Comparison of ENCODE assay signal across 16 cellular contexts in genomic region chr7:142452791-142453190, GRCh38.
DNase-seq lines count a peak whose midpoint lies in the region; ATAC-seq and TF ChIP-seq lines count a peak whose summit lies in the region.
"Had no signal": no experiment of that assay in that cellular context is flagged by ENCODE, and none has a peak within 500 bp of the region (broad histone marks: within the 10 kb centered on the region; RNA-seq: fewer than 3 reads in every experiment).

No MANE protein-coding gene starts in this region.

- H4K20me1 ChIP-seq in Loucy (ENCODE audit: insufficient read depth, low read length, poor library complexity, severe bottlenecking): no peaks in the 10 kb centered on the region
- no peaks in the 10 kb centered on the region for H4K20me1 ChIP-seq in hepatocyte (ENCODE audit: insufficient read depth, poor library complexity, severe bottlenecking)

- H3K4me3 Mint-ChIP-seq in CD8-positive, alpha-beta T cell: no peak overlapping the region
- no peak overlapping the region for H3K4me3 Mint-ChIP-seq in neural crest cell
- H3K4me3 Mint-ChIP-seq in activated CD4-positive, alpha-beta T cell treated with anti-CD3 and anti-CD28 coated beads, Interleukin-2, amount 10 ng/mL, durations not matched to agents 24 days and 14 days: no peak overlapping the region
- H3K4me3 Mint-ChIP-seq: CD8-positive, alpha-beta memory T cell had no signal

- H3K9me3 Mint-ChIP-seq in CD8-positive, alpha-beta T cell: no peaks in the 10 kb centered on the region
- H3K9me3 Mint-ChIP-seq in neural crest cell: no peaks in the 10 kb centered on the region
- no peaks in the 10 kb centered on the region for H3K9me3 Mint-ChIP-seq in activated CD4-positive, alpha-beta T cell treated with anti-CD3 and anti-CD28 coated beads, Interleukin-2, amount 10 ng/mL, durations not matched to agents 24 days and 14 days
- H3K9me3 Mint-ChIP-seq: CD8-positive, alpha-beta memory T cell had no signal

- H3K27ac Mint-ChIP-seq in CD8-positive, alpha-beta T cell: peak overlapping the region; percentile 42
- peak overlapping the region; percentile 48 for H3K27ac Mint-ChIP-seq in neural crest cell (ENCODE audit: unreplicated experiment)
- H3K27ac Mint-ChIP-seq in activated CD4-positive, alpha-beta T cell treated with anti-CD3 and anti-CD28 coated beads, Interleukin-2, amount 10 ng/mL, durations not matched to agents 24 days and 14 days: no peak overlapping the region

- 0 out of 2 replicates have a peak, but pooled peaks cover 13% of the 10 kb centered on the region for H3K79me2 ChIP-seq in Loucy (ENCODE audit: insufficient read depth, low read length)
- no peaks in the 10 kb centered on the region for H3K79me2 ChIP-seq in hepatocyte

- H3K9me2 ChIP-seq in Loucy (replicated peaks; ENCODE audit: low read depth, low read length) (no peaks in the 10 kb centered on the region), hepatocyte (replicated peaks; ENCODE audit: insufficient read depth) (no peaks in the 10 kb centered on the region)

- ATAC-seq in CD8-positive, alpha-beta T cell: no peak
- ATAC-seq in HG02884 (IDR thresholded peaks at IDR 0.05; ENCODE audit: unreplicated experiment): no peak

- H3K9me3 ChIP-seq in CD8-positive, alpha-beta T cell (ENCODE audit: low read length): no peaks in the 10 kb centered on the region
- no peaks in the 10 kb centered on the region for H3K9me3 ChIP-seq in Loucy (ENCODE audit: insufficient read depth, low read depth, low read length)
- no peaks in the 10 kb centered on the region for H3K9me3 ChIP-seq in hepatocyte (ENCODE audit: low read depth)

- no peaks in the 10 kb centered on the region for H3K27me3 ChIP-seq in CD8-positive, alpha-beta T cell (ENCODE audit: insufficient read depth, low read length)
- H3K27me3 ChIP-seq in Loucy (ENCODE audit: insufficient read depth, low read length, poor library complexity, severe bottlenecking): no peaks in the 10 kb centered on the region
- H3K27me3 ChIP-seq in hepatocyte: peaks cover 3% of the 10 kb centered on the region

- no peak for TF ChIP-seq CTCF in CD8-positive, alpha-beta T cell (IDR thresholded peaks at IDR 0.05)
- TF ChIP-seq CTCF in Loucy (conservative IDR thresholded peaks at IDR 0.05; ENCODE audit: low read length): no peak
- no peak for TF ChIP-seq CTCF in neural crest cell (conservative IDR thresholded peaks at IDR 0.05)
- TF ChIP-seq CTCF in hepatocyte (IDR thresholded peaks at IDR 0.05; ENCODE audit: poor library complexity): no peak

- H3K4me2 ChIP-seq in Loucy (ENCODE audit: low read depth, low read length, poor library complexity, severe bottlenecking) (peak overlapping the region; percentile 53), hepatocyte (no peak overlapping the region)

- peaks cover 16% of the 10 kb centered on the region for H3K4me1 Mint-ChIP-seq in CD8-positive, alpha-beta T cell (ENCODE audit: low read depth)
- H3K4me1 Mint-ChIP-seq in neural crest cell: peaks cover 11% of the 10 kb centered on the region
- H3K4me1 Mint-ChIP-seq in activated CD4-positive, alpha-beta T cell treated with anti-CD3 and anti-CD28 coated beads, Interleukin-2, amount 10 ng/mL, durations not matched to agents 24 days and 14 days: peaks cover 27% of the 10 kb centered on the region

- 82% methylated on average over 4 of the region's 4 CpGs for WGBS in hepatocyte (ENCODE audit: low lambda C conversion rate, missing lambda C conversion rate)

- H3F3A ChIP-seq in Loucy (ENCODE audit: low read depth): no peaks in the 10 kb centered on the region

- no peaks in the 10 kb centered on the region for H3K4me1 ChIP-seq in CD8-positive, alpha-beta T cell (ENCODE audit: insufficient read depth, low read length)
- H3K4me1 ChIP-seq in Loucy (ENCODE audit: insufficient read depth, low read length, poor library complexity, severe bottlenecking) (peaks cover 82% of the 10 kb centered on the region), hepatocyte (ENCODE audit: insufficient read depth) (no peaks in the 10 kb centered on the region)

- H3K27me3 Mint-ChIP-seq in CD8-positive, alpha-beta T cell (ENCODE audit: low read depth): peaks cover 2% of the 10 kb centered on the region
- H3K27me3 Mint-ChIP-seq in neural crest cell (ENCODE audit: low read depth): no peaks in the 10 kb centered on the region
- H3K27me3 Mint-ChIP-seq in activated CD4-positive, alpha-beta T cell treated with anti-CD3 and anti-CD28 coated beads, Interleukin-2, amount 10 ng/mL, durations not matched to agents 24 days and 14 days: peaks cover 13% of the 10 kb centered on the region

- intact Hi-C loops in CD8-positive, alpha-beta T cell (cut with DNase I, micrococcal nuclease): no loop called here
- intact Hi-C loops in activated CD4-positive, alpha-beta T cell treated with anti-CD3 and anti-CD28 coated beads, Interleukin-2, amount 10 ng/mL, durations not matched to agents 24 days and 14 days (cut with micrococcal nuclease): no loop called here

- H3K36me3 Mint-ChIP-seq in CD8-positive, alpha-beta T cell: no peaks in the 10 kb centered on the region
- no peaks in the 10 kb centered on the region for H3K36me3 Mint-ChIP-seq in neural crest cell (ENCODE audit: low read depth)
- no peaks in the 10 kb centered on the region for H3K36me3 Mint-ChIP-seq in activated CD4-positive, alpha-beta T cell treated with anti-CD3 and anti-CD28 coated beads, Interleukin-2, amount 10 ng/mL, durations not matched to agents 24 days and 14 days (ENCODE audit: low read depth)
- H3K36me3 Mint-ChIP-seq: CD8-positive, alpha-beta memory T cell had no signal

- POLR2A ChIA-PET in CD8-positive, alpha-beta T cell (lab: Charles Lee): no interaction called here

- H3K9ac ChIP-seq in Loucy (ENCODE audit: low read depth, low read length, poor library complexity, severe bottlenecking): peak overlapping the region; percentile 59
- H3K9ac ChIP-seq: GM23248 had no signal

- H2AFZ ChIP-seq in Loucy (ENCODE audit: low read length): no peak overlapping the region
- H2AFZ ChIP-seq in hepatocyte: no peak overlapping the region
- H2AFZ ChIP-seq: GM23248 had no signal

- no peak overlapping the region for H3K27ac ChIP-seq in CD8-positive, alpha-beta T cell (ENCODE audit: low read depth, low read length)
- no peak overlapping the region for H3K27ac ChIP-seq in hepatocyte
- H3K27ac ChIP-seq: GM23248 had no signal

- CTCF ChIA-PET in CD8-positive, alpha-beta T cell (lab: Charles Lee): interaction anchor here (1.2 kb wide), 1 partner anchor 14 kb away, joined by 3 read pairs; no protein-coding TSS in a partner anchor

- no peak overlapping the region for H3K4me3 ChIP-seq in CD8-positive, alpha-beta T cell (ENCODE audit: low read depth, low read length)
- H3K4me3 ChIP-seq in Loucy (ENCODE audit: low read length, poor library complexity, severe bottlenecking): no peak overlapping the region
- no peak overlapping the region for H3K4me3 ChIP-seq in hepatocyte
- H3K4me3 ChIP-seq: GM23248 had no signal

- peak; percentile 33 for DNase-seq in activated CD8-positive, alpha-beta memory T cell treated with anti-CD3 and anti-CD28 coated beads for 24 hours
- no peak for DNase-seq in activated CD8-positive, alpha-beta memory T cell treated with anti-CD3 and anti-CD28 coated beads, Interleukin-2, amount 50 U/mL, for 48 hours
- DNase-seq in CD8-positive, alpha-beta T cell: no peak
- DNase-seq in neural crest cell (ENCODE audit: low read depth, low spot score) (no peak), hepatocyte (ENCODE audit: low spot score) (no peak)
- no peak for DNase-seq in activated CD4-positive, alpha-beta T cell treated with anti-CD3 and anti-CD28 coated beads, Interleukin-2, amount 10 ng/mL, durations not matched to agents 24 days and 14 days
- DNase-seq: C1 segment of cervical spinal cord; CD8-positive, alpha-beta memory T cell; DMS 273 treated with DMSO at 0.1 percent for 48 hours; DMS79; GF-D8; GM23248; H7; HCEC 1CT had no signal

- no peaks in the 10 kb centered on the region for H3K36me3 ChIP-seq in CD8-positive, alpha-beta T cell (ENCODE audit: insufficient read depth, low read length)
- H3K36me3 ChIP-seq in Loucy (ENCODE audit: insufficient read depth, low read length) (no peaks in the 10 kb centered on the region), hepatocyte (replicated peaks; ENCODE audit: insufficient read depth, low read depth) (no peaks in the 10 kb centered on the region)
